In the genomic region with DNA sequence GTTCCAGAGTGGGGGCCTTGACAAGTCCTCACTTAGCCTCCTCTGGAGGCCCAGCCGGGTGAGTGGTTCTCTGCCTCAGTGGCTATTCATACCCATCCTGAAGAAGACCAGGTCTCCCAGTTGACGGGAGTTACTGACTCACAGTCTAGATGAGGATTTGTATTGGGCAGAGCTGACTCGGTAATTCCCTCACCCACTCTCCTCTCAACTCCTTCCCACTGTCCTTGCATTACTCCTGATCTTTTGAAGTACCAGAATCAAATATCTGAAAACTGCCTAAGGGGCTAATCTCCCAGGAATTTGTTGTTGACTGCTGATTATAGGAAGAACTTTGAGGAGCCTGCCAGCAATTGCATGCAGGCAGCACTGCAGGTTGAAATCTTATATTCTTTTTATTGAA, we compare ENCODE assay signal across 13 cellular contexts. TPM values are rescaled to one million over a fixed set of nuclear protein-coding genes. Genes with fewer than 3 reads are reported as not detected.
A peak's percentile ranks its signal among the peaks of the same experiment; 100 is the strongest.
DNase-seq lines count a peak whose midpoint lies in the region; ATAC-seq, FAIRE-seq and TF ChIP-seq lines count a peak whose summit lies in the region.
"Had no signal": no experiment of that assay in that cellular context is flagged by ENCODE, and none has a peak within 500 bp of the region (broad histone marks: within the 10 kb centered on the region; RNA-seq: fewer than 3 reads in every experiment).

No MANE protein-coding gene starts in this region.

- H3K4me1 Mint-ChIP-seq in activated CD8-positive, alpha-beta T cell treated with anti-CD3 and anti-CD28 coated beads for 36 hours (ENCODE audit: low read depth), result peaks cover 36% of the 10 kb centered on the region
- H3K4me1 Mint-ChIP-seq in activated CD8-positive, alpha-beta T cell treated with anti-CD3 and anti-CD28 coated beads, Interleukin-2, amount 10 ng/mL, durations not matched to agents 7 days and 5 days (ENCODE audit: low read depth), result peaks cover 8% of the 10 kb centered on the region

- H3K9me3 ChIP-seq in transverse colon, result no peaks in the 10 kb centered on the region
- H3K9me3 ChIP-seq: ascending aorta had no signal

- peaks cover 24% of the 10 kb centered on the region for H3K36me3 Mint-ChIP-seq in activated CD8-positive, alpha-beta T cell treated with anti-CD3 and anti-CD28 coated beads for 36 hours (ENCODE audit: low read depth)
- peaks cover 22% of the 10 kb centered on the region for H3K36me3 Mint-ChIP-seq in activated CD8-positive, alpha-beta T cell treated with anti-CD3 and anti-CD28 coated beads, Interleukin-2, amount 10 ng/mL, durations not matched to agents 7 days and 5 days (ENCODE audit: low read depth)

- no peak for ATAC-seq in activated CD8-positive, alpha-beta T cell treated with anti-CD3 and anti-CD28 coated beads for 36 hours
- no peak for ATAC-seq in activated CD8-positive, alpha-beta T cell treated with anti-CD3 and anti-CD28 coated beads, Interleukin-2, amount 10 ng/mL, durations not matched to agents 7 days and 5 days
- ATAC-seq in HG03520 (IDR thresholded peaks at IDR 0.05; ENCODE audit: unreplicated experiment), result no peak

- H3K36me3 ChIP-seq in brain microvascular endothelial cell (replicated peaks) (peaks cover 17% of the 10 kb centered on the region), transverse colon (no peaks in the 10 kb centered on the region)

- intact Hi-C loops in activated CD8-positive, alpha-beta T cell treated with anti-CD3 and anti-CD28 coated beads for 36 hours (cut with micrococcal nuclease), result no loop called here
- intact Hi-C loops in transverse colon (cut with DNase I; ENCODE audit: low total_unique reads), result no loop called here

- no peak for TF ChIP-seq EP300 in transverse colon (IDR thresholded peaks at IDR 0.05; ENCODE audit: low read depth)

- H3K4me3 Mint-ChIP-seq in activated CD8-positive, alpha-beta T cell treated with anti-CD3 and anti-CD28 coated beads for 36 hours, result no peak overlapping the region
- no peak overlapping the region for H3K4me3 Mint-ChIP-seq in activated CD8-positive, alpha-beta T cell treated with anti-CD3 and anti-CD28 coated beads, Interleukin-2, amount 10 ng/mL, durations not matched to agents 7 days and 5 days
- H3K4me3 Mint-ChIP-seq: neural crest cell had no signal

- TF ChIP-seq CTCF in activated CD8-positive, alpha-beta T cell treated with anti-CD3 and anti-CD28 coated beads for 36 hours (IDR thresholded peaks at IDR 0.05), result no peak
- TF ChIP-seq CTCF in brain microvascular endothelial cell (IDR thresholded peaks at IDR 0.05; ENCODE audit: low read depth, low read length, missing control alignments) (no peak), transverse colon (IDR thresholded peaks at IDR 0.05) (no peak)

- no peaks in the 10 kb centered on the region for H3K9me3 Mint-ChIP-seq in activated CD8-positive, alpha-beta T cell treated with anti-CD3 and anti-CD28 coated beads for 36 hours
- H3K9me3 Mint-ChIP-seq in activated CD8-positive, alpha-beta T cell treated with anti-CD3 and anti-CD28 coated beads, Interleukin-2, amount 10 ng/mL, durations not matched to agents 7 days and 5 days (ENCODE audit: insufficient read depth), result no peaks in the 10 kb centered on the region
- H3K9me3 Mint-ChIP-seq: neural crest cell had no signal

- TF ChIP-seq POLR2A in transverse colon (IDR thresholded peaks at IDR 0.05), result no peak
- TF ChIP-seq POLR2A in H54 (IDR thresholded peaks at IDR 0.05; ENCODE audit: low read depth, low read length), result no peak

- no peak for DNase-seq in activated CD8-positive, alpha-beta T cell treated with anti-CD3 and anti-CD28 coated beads for 36 hours
- no peak for DNase-seq in activated CD8-positive, alpha-beta T cell treated with anti-CD3 and anti-CD28 coated beads, Interleukin-2, amount 10 ng/mL, durations not matched to agents 7 days and 5 days
- peak; percentile 39 for DNase-seq in brain microvascular endothelial cell
- DNase-seq in transverse colon, result no peak
- DNase-seq in H54 (ENCODE audit: insufficient read length, low spot score), result no peak
- no peak for DNase-seq in UCSD-AML1 (lab: John Stamatoyannopoulos, UW; ENCODE audit: unreplicated experiment)
- DNase-seq: 8988T, DMS79 treated with DMSO at 0.1 percent for 48 hours, NCI-H1930 had no signal

- H3K27ac ChIP-seq in brain microvascular endothelial cell (no peak overlapping the region), layer of hippocampus (ENCODE audit: low read depth, low read length) (peak overlapping the region; percentile 56), transverse colon (peak overlapping the region in 3 of 4 donors; percentile 46 to 81 (median 79))
- H3K27ac ChIP-seq: ascending aorta had no signal

- H3K27ac Mint-ChIP-seq in activated CD8-positive, alpha-beta T cell treated with anti-CD3 and anti-CD28 coated beads for 36 hours, result peak overlapping the region; percentile 25
- H3K27ac Mint-ChIP-seq in activated CD8-positive, alpha-beta T cell treated with anti-CD3 and anti-CD28 coated beads, Interleukin-2, amount 10 ng/mL, durations not matched to agents 7 days and 5 days, result no peak overlapping the region

- H3K27me3 ChIP-seq in brain microvascular endothelial cell (replicated peaks), result no peaks in the 10 kb centered on the region
- no peaks in the 10 kb centered on the region for H3K27me3 ChIP-seq in layer of hippocampus (ENCODE audit: control insufficient read depth, insufficient read depth, low read length)
- no peaks in the 10 kb centered on the region for H3K27me3 ChIP-seq in transverse colon
- H3K27me3 ChIP-seq: ascending aorta had no signal

- POLR2A ChIA-PET in activated CD8-positive, alpha-beta T cell treated with anti-CD3 and anti-CD28 coated beads for 36 hours (lab: Charles Lee), result interaction anchor here (3.4 kb wide), 1 partner anchor 14 kb away, joined by 17 read pairs; the partner anchor contains the start of genes RECQL5 and SAP30BP
- POLR2A ChIA-PET in activated CD8-positive, alpha-beta T cell treated with anti-CD3 and anti-CD28 coated beads, Interleukin-2, amount 10 ng/mL, durations not matched to agents 7 days and 5 days (lab: Charles Lee), result no interaction called here

- CTCF ChIA-PET in activated CD8-positive, alpha-beta T cell treated with anti-CD3 and anti-CD28 coated beads for 36 hours (lab: Charles Lee), result interaction anchor here (1.6 to 25.7 kb wide), 4 partner anchors 28 to 72 kb away, joined by 6 to 347 read pairs (median 8); partner anchors contain the start of gene SMIM5
- CTCF ChIA-PET in activated CD8-positive, alpha-beta T cell treated with anti-CD3 and anti-CD28 coated beads, Interleukin-2, amount 10 ng/mL, durations not matched to agents 7 days and 5 days (lab: Charles Lee), result interaction anchor here (1.8 to 3.5 kb wide), 2 partner anchors 49 to 67 kb away, joined by 5 to 30 read pairs; partner anchors contain the start of gene SMIM5

- FAIRE-seq in H54 (lab: Jason Lieb, UNC), result no peak

- H3K4me3 ChIP-seq in brain microvascular endothelial cell (ENCODE audit: low read depth, low read length) (no peak overlapping the region), transverse colon (no peak overlapping the region)
- H3K4me3 ChIP-seq: ascending aorta had no signal

- H3K27me3 Mint-ChIP-seq in activated CD8-positive, alpha-beta T cell treated with anti-CD3 and anti-CD28 coated beads for 36 hours, result no peaks in the 10 kb centered on the region
- no peaks in the 10 kb centered on the region for H3K27me3 Mint-ChIP-seq in activated CD8-positive, alpha-beta T cell treated with anti-CD3 and anti-CD28 coated beads, Interleukin-2, amount 10 ng/mL, durations not matched to agents 7 days and 5 days (ENCODE audit: low read depth)

- WGBS in transverse colon (ENCODE audit: low coverage in 1 of 2), 2 donors, result 81 to 92% methylated on average over 2 to 3 of the region's 3 CpGs

- H3K4me1 ChIP-seq in transverse colon, result peaks cover 13 to 50% (median 29%) of the 10 kb centered on the region in 4 donors
- H3K4me1 ChIP-seq: ascending aorta had no signal

- in situ Hi-C loops in brain microvascular endothelial cell (cut with HindIII; ENCODE audit: low pct_ligation_motif_present, low sequenced_read_pairs), result no loop called here
- in situ Hi-C loops in transverse colon (cut with MboI; ENCODE audit: low pct_ligation_motif_present in 1 of 4, low pct_unique_long_range_greater_than_20kb in 1 of 4, low sequenced_read_pairs in 3 of 4), result no loop called here

RNA-seq across cellular contexts. Expression of gene SAP30BP, which starts 14.2 kb away (rescaled TPM):
- 10 to 100 TPM; 73.0 to 75.8 TPM for total RNA-seq in activated CD8-positive, alpha-beta T cell treated with anti-CD3 and anti-CD28 coated beads for 36 hours
- total RNA-seq in activated CD8-positive, alpha-beta T cell treated with anti-CD3 and anti-CD28 coated beads, Interleukin-2, amount 10 ng/mL, durations not matched to agents 7 days and 5 days, result 10 to 100 TPM; 88.7 to 93.7 TPM
- 10 to 100 TPM; 49.0 to 83.8 (median 71.4) TPM for total RNA-seq in transverse colon

RNA-seq across cellular contexts. Expression of gene RECQL5, which starts 14.3 kb away (rescaled TPM):
- total RNA-seq in activated CD8-positive, alpha-beta T cell treated with anti-CD3 and anti-CD28 coated beads for 36 hours, result 10 to 100 TPM; 33.3 to 34.2 TPM
- 10 to 100 TPM; 37.6 to 43.9 TPM for total RNA-seq in activated CD8-positive, alpha-beta T cell treated with anti-CD3 and anti-CD28 coated beads, Interleukin-2, amount 10 ng/mL, durations not matched to agents 7 days and 5 days
- 100 to 1,000 TPM in 2 of 4 donors, 10 to 100 TPM in 2; 25.1 to 129 (median 80.3) TPM for total RNA-seq in transverse colon

RNA-seq across cellular contexts. Expression of gene ITGB4, which starts 40.0 kb away (rescaled TPM):
- 1 to 10 TPM in 1 of 2 experiments, under 1 TPM in 1; 0.69 to 1.8 TPM for total RNA-seq in activated CD8-positive, alpha-beta T cell treated with anti-CD3 and anti-CD28 coated beads for 36 hours
- total RNA-seq in activated CD8-positive, alpha-beta T cell treated with anti-CD3 and anti-CD28 coated beads, Interleukin-2, amount 10 ng/mL, durations not matched to agents 7 days and 5 days, result 1 to 10 TPM in 1 of 2 experiments, under 1 TPM in 1; 0.89 to 2.0 TPM
- 100 to 1,000 TPM; 196 to 323 (median 229) TPM for total RNA-seq in transverse colon

RNA-seq across cellular contexts. Expression of gene SMIM5, which starts 48.1 kb away (rescaled TPM):
- total RNA-seq in activated CD8-positive, alpha-beta T cell treated with anti-CD3 and anti-CD28 coated beads for 36 hours, result under 1 TPM; 0.07 to 0.25 TPM
- total RNA-seq in activated CD8-positive, alpha-beta T cell treated with anti-CD3 and anti-CD28 coated beads, Interleukin-2, amount 10 ng/mL, durations not matched to agents 7 days and 5 days, result under 1 TPM in 1 of 2 experiments, not detected in 1; 0.31 TPM
- 10 to 100 TPM in 3 of 4 donors, not detected in 1; 31.3 to 71.4 (median 50.0) TPM for total RNA-seq in transverse colon
- total RNA-seq: ascending aorta, neural crest cell had no signal

Comparison
In these comparisons a context has a peak if more than half of its experiments do, and no peak if none do; other contexts are left out.
1. RNA of gene ITGB4, which starts 40.0 kb away (total RNA-seq): 196 to 323 TPM in transverse colon; 0.89 to 2.0 TPM in activated CD8-positive, alpha-beta T cell treated with anti-CD3 and anti-CD28 coated beads, Interleukin-2, amount 10 ng/mL, durations not matched to agents 7 days and 5 days and 0.69 to 1.8 TPM in activated CD8-positive, alpha-beta T cell treated with anti-CD3 and anti-CD28 coated beads for 36 hours; every median in the first group is over 10 times any median in the second.